Comparison of ENCODE assay signal across 8 cellular contexts in genomic region chr2:64975232-64975791, GRCh38. TPM values are rescaled to one million over a fixed set of nuclear protein-coding genes. Genes with fewer than 3 reads are reported as not detected.
DNase-seq lines count a peak whose midpoint lies in the region; ATAC-seq and TF ChIP-seq lines count a peak whose summit lies in the region.

No MANE protein-coding gene starts in this region.

- no peaks in the 10 kb centered on the region for H3K36me3 Mint-ChIP-seq in CD8-positive, alpha-beta T cell

- no peaks in the 10 kb centered on the region for H3K27me3 Mint-ChIP-seq in CD8-positive, alpha-beta T cell (ENCODE audit: low read depth)

- no peak overlapping the region for H3K4me3 ChIP-seq in CD8-positive, alpha-beta T cell (ENCODE audit: low read depth, low read length)
- no peak overlapping the region for H3K4me3 ChIP-seq in transverse colon

- no peaks in the 10 kb centered on the region for H3K9me3 Mint-ChIP-seq in CD8-positive, alpha-beta T cell

- no peaks in the 10 kb centered on the region for H3K36me3 ChIP-seq in CD8-positive, alpha-beta T cell (ENCODE audit: insufficient read depth, low read length)
- no peaks in the 10 kb centered on the region for H3K36me3 ChIP-seq in transverse colon

- no peaks in the 10 kb centered on the region for H3K27me3 ChIP-seq in CD8-positive, alpha-beta T cell (ENCODE audit: insufficient read depth, low read length)
- no peaks in the 10 kb centered on the region for H3K27me3 ChIP-seq in transverse colon

- H3K4me3 Mint-ChIP-seq in CD8-positive, alpha-beta T cell, result no peak overlapping the region

- no peak overlapping the region for H3K27ac Mint-ChIP-seq in CD8-positive, alpha-beta T cell

- no peak for TF ChIP-seq CTCF in CD8-positive, alpha-beta T cell (IDR thresholded peaks at IDR 0.05)
- TF ChIP-seq CTCF in transverse colon (IDR thresholded peaks at IDR 0.05), result no peak

- no peak for ATAC-seq in GM18868 (IDR thresholded peaks at IDR 0.05; ENCODE audit: unreplicated experiment)
- no peak for ATAC-seq in esophagus mucosa
- no peak for ATAC-seq in CD8-positive, alpha-beta T cell

- 37 to 68% methylated on average over 3 to 4 of the region's 4 CpGs for WGBS in transverse colon (ENCODE audit: low coverage in 1 of 2), 2 donors

- TF ChIP-seq POLR2A in transverse colon (IDR thresholded peaks at IDR 0.05), result no peak

- no peak overlapping the region for H3K27ac ChIP-seq in CD8-positive, alpha-beta T cell (ENCODE audit: low read depth, low read length)
- no peak overlapping the region for H3K27ac ChIP-seq in transverse colon

- POLR2A ChIA-PET in CD8-positive, alpha-beta T cell (lab: Charles Lee), result no interaction called here

- in situ Hi-C loops in transverse colon (cut with MboI; ENCODE audit: low pct_ligation_motif_present in 1 of 4, low pct_unique_long_range_greater_than_20kb in 1 of 4, low sequenced_read_pairs in 3 of 4), result no loop called here

- no peaks in the 10 kb centered on the region for H3K4me1 Mint-ChIP-seq in CD8-positive, alpha-beta T cell (ENCODE audit: low read depth)

- CTCF ChIA-PET in CD8-positive, alpha-beta T cell (lab: Charles Lee), result no interaction called here

- H3K9me3 ChIP-seq in CD8-positive, alpha-beta T cell (ENCODE audit: low read length), result no peaks in the 10 kb centered on the region
- H3K9me3 ChIP-seq in transverse colon, result no peaks in the 10 kb centered on the region

- intact Hi-C loops in CD8-positive, alpha-beta T cell (cut with DNase I, micrococcal nuclease), result no loop called here
- intact Hi-C loops in transverse colon (cut with DNase I; ENCODE audit: low total_unique reads), result no loop called here

- no peak for TF ChIP-seq EP300 in transverse colon (IDR thresholded peaks at IDR 0.05; ENCODE audit: low read depth)

- DNase-seq in NCI-H1105 treated with DMSO at 0.1 percent for 48 hours (lab: John Stamatoyannopoulos, UW), result peak; percentile 7
- DNase-seq in NCI-H1105 (lab: John Stamatoyannopoulos, UW), result no peak
- DNase-seq in cerebellar cortex (ENCODE audit: low spot score), result peak; percentile 70
- DNase-seq in iris pigment epithelial cell (ENCODE audit: low read depth), result peak; percentile 50
- DNase-seq in CD8-positive, alpha-beta T cell, result no peak
- no peak for DNase-seq in transverse colon

- H3K4me1 ChIP-seq in CD8-positive, alpha-beta T cell (ENCODE audit: insufficient read depth, low read length), result no peaks in the 10 kb centered on the region
- peaks cover 0 to 5% (median 2%) of the 10 kb centered on the region in 4 donors for H3K4me1 ChIP-seq in transverse colon

RNA-seq across cellular contexts. Expression of gene SLC1A4, which starts 13.9 kb away (rescaled TPM):
- total RNA-seq in esophagus mucosa, result 12.6 TPM
- total RNA-seq in CD8-positive, alpha-beta T cell, result 1 to 10 TPM; 3.1 to 4.2 TPM
- 10 to 100 TPM in 1 of 4 donors, 1 to 10 TPM in 3; 5.9 to 18.7 (median 9.1) TPM for total RNA-seq in transverse colon

Comparison
In these comparisons a context has a peak if more than half of its experiments do, and no peak if none do; other contexts are left out.
1. DNase-seq: peak in NCI-H1105 treated with DMSO at 0.1 percent for 48 hours (single experiment), cerebellar cortex (single experiment) and iris pigment epithelial cell (single experiment); none in NCI-H1105 (single experiment), CD8-positive, alpha-beta T cell (0 of 7) and transverse colon (single experiment).